ENCODE assay signal across 6 cellular contexts in the genomic region with DNA sequence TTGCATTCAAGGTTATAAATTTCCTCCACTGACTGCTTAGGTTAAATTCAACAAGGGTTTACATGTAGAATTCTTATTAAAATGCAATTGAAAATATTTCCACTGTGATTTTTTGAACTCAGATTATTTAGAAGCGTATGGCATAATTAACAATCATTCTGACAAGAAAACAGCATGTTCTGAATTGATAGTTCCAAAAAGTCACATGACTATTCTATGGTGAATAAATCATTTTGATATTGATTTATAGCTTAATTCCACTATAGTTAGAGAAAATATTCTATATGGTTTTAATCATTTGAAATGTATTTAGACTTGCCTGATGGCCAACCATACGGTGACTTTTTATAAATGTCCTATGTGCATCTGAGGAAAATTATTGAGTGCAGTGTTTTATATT.
"Had no signal": no experiment of that assay in that cellular context is flagged by ENCODE, and none has a peak within 500 bp of the region (broad histone marks: within the 10 kb centered on the region; RNA-seq: fewer than 3 reads in every experiment).

No MANE protein-coding gene starts in this region.

- FAIRE-seq: HTR-8/SVneo had no signal

- H3K27me3 Mint-ChIP-seq: IgD-negative memory B cell had no signal

- DNase-seq: IMR-90, KBM-7, KG1 had no signal

- H3K27ac ChIP-seq: HL-60 had no signal
